Comparison of ENCODE assay signal across 10 cellular contexts in genomic region chr20:52105573-52106422, GRCh38.
A peak's percentile ranks its signal among the peaks of the same experiment; 100 is the strongest.
DNase-seq lines count a peak whose midpoint lies in the region; ATAC-seq and TF ChIP-seq lines count a peak whose summit lies in the region.
"Had no signal": no experiment of that assay in that cellular context is flagged by ENCODE, and none has a peak within 500 bp of the region (broad histone marks: within the 10 kb centered on the region; RNA-seq: fewer than 3 reads in every experiment).

No MANE protein-coding gene starts in this region.

- no peak for TF ChIP-seq CTCF in ascending aorta (IDR thresholded peaks at IDR 0.05)
- TF ChIP-seq CTCF in testis (IDR thresholded peaks at IDR 0.05), result no peak

- no peaks in the 10 kb centered on the region for H3K9me3 Mint-ChIP-seq in stimulated activated effector memory CD8-positive, alpha-beta T cell treated with anti-CD3 and anti-CD28 coated beads, Interleukin-12 subunit alpha, Interleukin-12 subunit beta, amount 100 ng/mL, for 72 hours

- DNase-seq in DMS153 (lab: John Stamatoyannopoulos, UW) (peak; percentile 4), DMS153 treated with DMSO at 0.1 percent for 48 hours (lab: John Stamatoyannopoulos, UW; ENCODE audit: unreplicated experiment) (no peak), ascending aorta (ENCODE audit: low spot score in 2 of 2) (no peak), iPS-NIHi7 (ENCODE audit: extremely low spot score) (peak; percentile 83), testis (no peak)
- peak in 1 of 2 donors; percentile 50 for DNase-seq in stimulated activated effector memory CD8-positive, alpha-beta T cell treated with anti-CD3 and anti-CD28 coated beads, Interleukin-12 subunit alpha, Interleukin-12 subunit beta, amount 100 ng/mL, for 72 hours (ENCODE audit: low spot score in 2 of 2)
- DNase-seq in activated CD4-positive, CD25-positive, alpha-beta regulatory T cell (lab: John Stamatoyannopoulos, UW), result no peak

- H3K36me3 Mint-ChIP-seq in stimulated activated effector memory CD8-positive, alpha-beta T cell treated with anti-CD3 and anti-CD28 coated beads, Interleukin-12 subunit alpha, Interleukin-12 subunit beta, amount 100 ng/mL, for 72 hours, result peaks cover 6% of the 10 kb centered on the region

- TF ChIP-seq POLR2A in testis (IDR thresholded peaks at IDR 0.05), result no peak

- H3K4me3 Mint-ChIP-seq in stimulated activated effector memory CD8-positive, alpha-beta T cell treated with anti-CD3 and anti-CD28 coated beads, Interleukin-12 subunit alpha, Interleukin-12 subunit beta, amount 100 ng/mL, for 72 hours, result peak overlapping the region; percentile 72

- H3K36me3 ChIP-seq in ascending aorta (no peaks in the 10 kb centered on the region), testis (ENCODE audit: low read depth, missing control alignments) (no peaks in the 10 kb centered on the region)
- H3K36me3 ChIP-seq: BLaER1, SJSA1 had no signal

- peak; percentile 78 for ATAC-seq in stimulated activated effector memory CD8-positive, alpha-beta T cell treated with anti-CD3 and anti-CD28 coated beads, Interleukin-12 subunit alpha, Interleukin-12 subunit beta, amount 100 ng/mL, for 72 hours
- ATAC-seq in HG03159 (IDR thresholded peaks at IDR 0.05; ENCODE audit: unreplicated experiment), result no peak

- H3K27ac ChIP-seq in ascending aorta, result no peak overlapping the region
- no peak overlapping the region for H3K27ac ChIP-seq in testis
- H3K27ac ChIP-seq: BLaER1, SJSA1 had no signal

- H3K27me3 ChIP-seq in ascending aorta (peaks cover 17% of the 10 kb centered on the region), testis (no peaks in the 10 kb centered on the region)
- H3K27me3 ChIP-seq: BLaER1 had no signal

- peak overlapping the region; percentile 54 to 60 for H3K4me3 ChIP-seq in ascending aorta
- H3K4me3 ChIP-seq in testis, result peak overlapping the region in 1 of 2 donors; percentile 46
- H3K4me3 ChIP-seq: BLaER1, SJSA1 had no signal

- 11 to 17% methylated on average over 17 to 39 of the region's 39 CpGs for WGBS in testis, 2 donors

- peaks cover 6 to 19% of the 10 kb centered on the region in 2 donors for H3K4me1 ChIP-seq in ascending aorta
- peaks cover 11% of the 10 kb centered on the region for H3K4me1 ChIP-seq in testis
- H3K4me1 ChIP-seq: SJSA1 had no signal

- no peak overlapping the region for H3K27ac Mint-ChIP-seq in stimulated activated effector memory CD8-positive, alpha-beta T cell treated with anti-CD3 and anti-CD28 coated beads, Interleukin-12 subunit alpha, Interleukin-12 subunit beta, amount 100 ng/mL, for 72 hours

- H3K9me3 ChIP-seq in ascending aorta, result no peaks in the 10 kb centered on the region
- no peaks in the 10 kb centered on the region for H3K9me3 ChIP-seq in testis

- intact Hi-C loops in ascending aorta (cut with DNase I) (no loop called here), testis (cut with DNase I; ENCODE audit: low total_unique reads) (no loop called here)

- H3K4me1 Mint-ChIP-seq in stimulated activated effector memory CD8-positive, alpha-beta T cell treated with anti-CD3 and anti-CD28 coated beads, Interleukin-12 subunit alpha, Interleukin-12 subunit beta, amount 100 ng/mL, for 72 hours, result peaks cover 17% of the 10 kb centered on the region

Comparison
In these comparisons a context has a peak if more than half of its experiments do, and no peak if none do; other contexts are left out.
1. DNase-seq: peak in DMS153 (single experiment) and iPS-NIHi7 (single experiment); none in DMS153 treated with DMSO at 0.1 percent for 48 hours (single experiment), ascending aorta (0 of 2), activated CD4-positive, CD25-positive, alpha-beta regulatory T cell (0 of 4) and testis (single experiment).